In the genomic region with DNA sequence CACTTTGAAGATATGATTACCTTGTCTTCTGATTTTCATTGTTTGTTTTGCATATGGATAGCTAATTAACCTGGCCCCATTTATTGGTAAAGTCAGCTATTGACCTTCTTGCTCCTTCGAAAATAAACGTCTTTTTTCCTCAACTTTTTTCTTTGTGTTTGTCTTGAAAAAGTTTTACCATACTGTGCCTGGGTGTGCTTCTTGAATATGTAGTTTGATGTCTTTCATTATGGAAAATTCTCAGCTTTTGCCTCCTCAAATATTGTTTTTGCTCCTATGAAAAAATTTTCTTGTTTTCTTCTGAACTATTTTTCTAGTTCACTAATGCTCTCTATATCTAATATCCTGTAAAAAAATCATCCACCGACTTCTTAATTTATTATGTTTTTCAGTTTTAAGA, we compare ENCODE assay signal across 38 cellular contexts. TPM values are rescaled to one million over a fixed set of nuclear protein-coding genes. Genes with fewer than 3 reads are reported as not detected.
"Had no signal": no experiment of that assay in that cellular context is flagged by ENCODE, and none has a peak within 500 bp of the region (broad histone marks: within the 10 kb centered on the region; RNA-seq: fewer than 3 reads in every experiment).

No MANE protein-coding gene starts in this region.

- H3K4me3 ChIP-seq: MG63 had no signal

- H3K27me3 ChIP-seq: MG63 had no signal

- H3K9me3 ChIP-seq: MG63 had no signal

- DNase-seq: Karpas-422, Kasumi-1, MG63, MM.1S, MV-4-11, NCI-H1048, NCI-H1092, NCI-H1092 treated with DMSO at 0.1 percent for 48 hours, NCI-H1105, NCI-H1105 treated with DMSO at 0.1 percent for 48 hours, NCI-H1417, NCI-H1417 treated with DMSO at 0.1 percent for 48 hours, NCI-H1436, NCI-H1436 treated with DMSO at 0.1 percent for 48 hours, NCI-H146, NCI-H1694, NCI-H1694 treated with DMSO at 0.1 percent for 48 hours, NCI-H187, NCI-H187 treated with DMSO at 0.1 percent for 48 hours, NCI-H1930, NCI-H2029, NCI-H2029 treated with DMSO at 0.1 percent for 48 hours, NCI-H2081, NCI-H2081 treated with DMSO at 0.1 percent for 48 hours, NCI-H2107, NCI-H2171, NCI-H2171 treated with DMSO at 0.1 percent for 48 hours, NCI-H2227 treated with DMSO at 0.1 percent for 48 hours, NCI-H226, NCI-H345, NCI-H446, NCI-H446 treated with DMSO at 0.1 percent for 48 hours, NCI-H510A, NCI-H510A treated with DMSO at 0.1 percent for 48 hours, NCI-H524 had no signal

- H3K36me3 ChIP-seq: MG63 had no signal

RNA-seq across cellular contexts. Expression of gene LHX8, which starts 25.0 kb away (rescaled TPM):
- total RNA-seq: LHCN-M2, MCF 10A, NCI-H460 had no signal
